Comparison of ENCODE assay signal across 17 cellular contexts in the genomic region with DNA sequence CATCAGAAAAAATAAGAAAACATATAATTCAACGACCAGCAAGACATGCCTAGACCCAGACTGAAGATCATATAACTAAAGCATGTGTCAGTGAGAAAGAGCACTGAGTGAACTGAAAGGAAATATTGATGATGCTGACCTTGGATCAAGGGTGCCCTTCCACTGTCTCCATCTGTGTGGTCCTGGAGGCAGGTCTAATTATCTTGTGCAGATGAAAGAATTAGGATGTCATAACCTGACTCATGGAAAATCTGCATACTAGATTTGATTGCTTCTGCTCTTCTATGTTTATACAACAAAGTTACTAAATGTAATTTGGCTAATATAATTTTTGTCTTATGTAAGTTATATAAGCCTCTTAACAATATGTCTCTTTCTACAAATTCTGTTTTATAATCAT.
DNase-seq lines count a peak whose midpoint lies in the region; FAIRE-seq and TF ChIP-seq lines count a peak whose summit lies in the region.
"Had no signal": no experiment of that assay in that cellular context is flagged by ENCODE, and none has a peak within 500 bp of the region (broad histone marks: within the 10 kb centered on the region; RNA-seq: fewer than 3 reads in every experiment).

No MANE protein-coding gene starts in this region.

- H3K23ac ChIP-seq in mesendoderm (ENCODE audit: low read length), result no peak overlapping the region

- H2BK15ac ChIP-seq in mesendoderm (replicated peaks; ENCODE audit: low read depth), result no peak overlapping the region

- H3K79me2 ChIP-seq in fibroblast of lung (ENCODE audit: control insufficient read depth, insufficient read depth, low read length) (no peaks in the 10 kb centered on the region), mesendoderm (ENCODE audit: control insufficient read depth, insufficient read depth, low read length) (no peaks in the 10 kb centered on the region)

- H4K20me1 ChIP-seq in fibroblast of lung (ENCODE audit: control insufficient read depth, extremely low read depth, insufficient read depth, low read length), result no peaks in the 10 kb centered on the region
- H4K20me1 ChIP-seq: BLaER1 had no signal

- peak overlapping the region; percentile 40 for H3K4me2 ChIP-seq in fibroblast of lung (ENCODE audit: extremely low read depth, insufficient read depth, low read length)
- no peak overlapping the region for H3K4me2 ChIP-seq in mesendoderm (ENCODE audit: low read length)
- H3K4me2 ChIP-seq: BLaER1 had no signal

- H3K4me1 ChIP-seq in SJSA1 (replicated peaks) (peaks cover 52% of the 10 kb centered on the region), fibroblast of lung (ENCODE audit: control insufficient read depth, extremely low read depth, insufficient read depth, low read length) (peaks cover 14% of the 10 kb centered on the region), mesendoderm (ENCODE audit: control insufficient read depth, low read depth, low read length) (peaks cover 2% of the 10 kb centered on the region)
- H3K4me1 ChIP-seq: BLaER1 had no signal

- peak; percentile 55 for FAIRE-seq in H54 (lab: Jason Lieb, UNC)

- H3K36me3 ChIP-seq in SJSA1 (no peaks in the 10 kb centered on the region), fibroblast of lung (ENCODE audit: control insufficient read depth, insufficient read depth, low read length) (no peaks in the 10 kb centered on the region), mesendoderm (ENCODE audit: control insufficient read depth, insufficient read depth, low read length) (no peaks in the 10 kb centered on the region)
- H3K36me3 ChIP-seq: BLaER1, ovary had no signal

- no peak overlapping the region for H2BK5ac ChIP-seq in mesendoderm (ENCODE audit: low read length)

- peak overlapping the region; percentile 67 for H3K27ac ChIP-seq in SJSA1
- H3K27ac ChIP-seq in fibroblast of lung (ENCODE audit: insufficient read depth, low read length), result peak overlapping the region; percentile 26
- H3K27ac ChIP-seq in skin epidermis, result peak overlapping the region in 11 of 21 experiments; percentile 2 to 77 (median 30)
- H3K27ac ChIP-seq in mesendoderm (ENCODE audit: low read depth, low read length), result no peak overlapping the region
- H3K27ac ChIP-seq: BLaER1, HL-60, ovary had no signal

- no peak overlapping the region for H3K9ac ChIP-seq in fibroblast of lung (ENCODE audit: insufficient read depth, low read length)
- H3K9ac ChIP-seq in mesendoderm (ENCODE audit: low read length), result no peak overlapping the region
- H3K9ac ChIP-seq: BLaER1 had no signal

- no peak for TF ChIP-seq CTCF in fibroblast of lung (conservative IDR thresholded peaks at IDR 0.05 in 1 of 2, IDR thresholded peaks at IDR 0.05 in 1 of 2; ENCODE audit: low read depth in 1 of 2, low read length in 2 of 2)

- no peak overlapping the region for H4K5ac ChIP-seq in mesendoderm (ENCODE audit: low read length)

- no peak overlapping the region for H3K56ac ChIP-seq in mesendoderm (ENCODE audit: low read length)

- no peaks in the 10 kb centered on the region for H3K79me1 ChIP-seq in mesendoderm (ENCODE audit: low read length)

- H3K9me3 ChIP-seq in SJSA1 (replicated peaks) (no peaks in the 10 kb centered on the region), fibroblast of lung (ENCODE audit: control insufficient read depth, insufficient read depth, low read depth, low read length) (no peaks in the 10 kb centered on the region)
- H3K9me3 ChIP-seq: BLaER1, ovary had no signal

- H3K4ac ChIP-seq in mesendoderm (ENCODE audit: low read depth, low read length), result no peak overlapping the region

- no peak overlapping the region for H4K8ac ChIP-seq in mesendoderm (ENCODE audit: low read depth, low read length)

- no peak overlapping the region for H2BK120ac ChIP-seq in mesendoderm (ENCODE audit: low read depth, low read length)

- no peak for TF ChIP-seq POLR2A in H54 (IDR thresholded peaks at IDR 0.05; ENCODE audit: low read depth, low read length)

- H2AK5ac ChIP-seq in mesendoderm (ENCODE audit: low read length), result no peak overlapping the region

- POLR2A ChIA-PET in HEK293T (lab: Yijun Ruan, JAX), result no interaction called here

- CTCF ChIA-PET in HEK293T (lab: Yijun Ruan, JAX), result no interaction called here

- no CpG with 5 or more reads among the region's 1 CpG for WGBS in mesendoderm (ENCODE audit: extremely low coverage, insufficient coverage, low lambda C conversion rate)

- no peak for DNase-seq in H54 (ENCODE audit: insufficient read length, low spot score)
- no peak for DNase-seq in SJSA1 (ENCODE audit: low read depth in 1 of 2, low spot score in 2 of 2)
- DNase-seq in fibroblast of lung (ENCODE audit: low read depth in 2 of 2), result peak in 1 of 2 donors; percentile 46
- no peak for DNase-seq in DMS53 (lab: John Stamatoyannopoulos, UW)
- DNase-seq in activated gamma-delta T cell treated with Interleukin-2 at 50 U/mL for 16 hours, result no peak
- DNase-seq in HEK293T (ENCODE audit: extremely low spot score), result no peak
- DNase-seq in mesendoderm, result no peak
- DNase-seq: activated effector memory CD4-positive, alpha-beta T cell treated with Interleukin-2 at 50 U/mL for 16 hours; DMS79 treated with DMSO at 0.1 percent for 48 hours; effector memory CD4-positive, alpha-beta T cell; Kasumi-1; NCI-H2029 treated with DMSO at 0.1 percent for 48 hours; SHP77 treated with DMSO at 0.1 percent for 48 hours had no signal

- H3K27me3 ChIP-seq in SJSA1 (replicated peaks) (no peaks in the 10 kb centered on the region), fibroblast of lung (ENCODE audit: control insufficient read depth, insufficient read depth, low read length) (no peaks in the 10 kb centered on the region), mesendoderm (ENCODE audit: insufficient read depth, low read length, poor library complexity) (no peaks in the 10 kb centered on the region)
- H3K27me3 ChIP-seq: BLaER1, ovary had no signal

- no peak overlapping the region for H3K18ac ChIP-seq in mesendoderm (ENCODE audit: low read length)

- no peak overlapping the region for H3K4me3 ChIP-seq in SJSA1
- no peak overlapping the region for H3K4me3 ChIP-seq in fibroblast of lung (replicated peaks in 1 of 4; ENCODE audit: control extremely low read depth in 1 of 4, insufficient read depth in 1 of 4, low read depth in 3 of 4, low read length in 4 of 4)
- no peak overlapping the region for H3K4me3 ChIP-seq in skin epidermis
- H3K4me3 ChIP-seq in mesendoderm (ENCODE audit: low read length), result no peak overlapping the region
- H3K4me3 ChIP-seq: BLaER1, ovary had no signal

- H2AFZ ChIP-seq in fibroblast of lung (ENCODE audit: low read length), result no peak overlapping the region

TF ChIP-seq in HEK293T, 16 proteins besides CTCF, POLR2A, EP300 and RAD21:
- TF ChIP-seq TARDBP (IDR thresholded peaks at IDR 0.05) (no peak), FOXM1 (IDR thresholded peaks at IDR 0.05; ENCODE audit: borderline replicate concordance) (no peak), HDGF (IDR thresholded peaks at IDR 0.05; ENCODE audit: borderline replicate concordance) (no peak), FOXA1 (IDR thresholded peaks at IDR 0.05) (no peak), NFRKB (IDR thresholded peaks at IDR 0.05) (no peak), FOXK2 (IDR thresholded peaks at IDR 0.05) (no peak), ELF4 (IDR thresholded peaks at IDR 0.05) (no peak), SUZ12 (IDR thresholded peaks at IDR 0.05) (no peak), SP1 (IDR thresholded peaks at IDR 0.05) (no peak), CTBP1 (IDR thresholded peaks at IDR 0.05; ENCODE audit: borderline replicate concordance) (no peak), ARNT (IDR thresholded peaks at IDR 0.05) (no peak), LEF1 (IDR thresholded peaks at IDR 0.05; ENCODE audit: borderline replicate concordance) (no peak), ZNF384 (IDR thresholded peaks at IDR 0.05) (no peak)
- TF ChIP-seq, protein P1, sequence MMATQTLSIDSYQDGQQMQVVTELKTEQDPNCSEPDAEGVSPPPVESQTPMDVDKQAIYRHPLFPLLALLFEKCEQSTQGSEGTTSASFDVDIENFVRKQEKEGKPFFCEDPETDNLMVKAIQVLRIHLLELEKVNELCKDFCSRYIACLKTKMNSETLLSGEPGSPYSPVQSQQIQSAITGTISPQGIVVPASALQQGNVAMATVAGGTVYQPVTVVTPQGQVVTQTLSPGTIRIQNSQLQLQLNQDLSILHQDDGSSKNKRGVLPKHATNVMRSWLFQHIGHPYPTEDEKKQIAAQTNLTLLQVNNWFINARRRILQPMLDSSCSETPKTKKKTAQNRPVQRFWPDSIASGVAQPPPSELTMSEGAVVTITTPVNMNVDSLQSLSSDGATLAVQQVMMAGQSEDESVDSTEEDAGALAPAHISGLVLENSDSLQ (IDR thresholded peaks at IDR 0.05), result no peak
